Comparison of ENCODE assay signal across 1 cellular context in the genomic region with DNA sequence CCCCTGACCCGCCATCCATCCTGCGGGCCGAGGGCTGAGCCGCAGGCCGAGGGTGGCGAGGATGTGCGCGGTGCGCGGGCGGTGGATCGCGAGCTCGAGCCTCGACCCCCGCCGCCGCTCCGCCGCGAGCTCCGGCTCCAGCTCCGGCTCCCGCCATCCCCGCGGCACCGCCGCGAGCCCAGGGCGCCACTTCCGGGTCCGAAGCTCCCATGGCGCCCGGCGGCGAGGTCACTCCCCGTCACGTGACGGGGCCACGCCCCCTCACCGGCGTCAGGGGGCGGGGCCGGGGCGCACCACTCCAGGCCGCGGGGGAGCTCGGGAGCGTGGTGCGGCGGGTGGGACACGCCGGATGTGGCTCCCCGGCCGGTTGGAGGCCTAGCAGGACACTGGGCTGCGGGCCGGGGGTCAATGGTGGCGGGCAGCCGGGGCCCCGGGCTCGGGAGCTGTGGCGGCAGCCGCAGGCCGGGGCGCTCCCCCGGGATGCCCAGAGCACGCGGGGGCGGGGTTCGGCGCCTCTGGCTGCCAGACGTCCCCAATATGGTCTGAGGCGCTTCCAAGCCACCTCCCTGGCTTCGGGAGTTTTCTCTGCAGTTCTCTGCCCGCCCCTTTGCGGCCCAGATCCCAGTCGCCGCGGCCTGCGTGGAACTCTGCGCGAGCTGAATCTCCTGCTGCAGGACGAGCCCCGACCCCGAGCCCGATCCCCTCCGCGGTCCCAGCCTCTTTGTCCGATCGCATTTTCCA.
TF ChIP-seq lines count a peak whose summit lies in the region.

A gene with protein sequence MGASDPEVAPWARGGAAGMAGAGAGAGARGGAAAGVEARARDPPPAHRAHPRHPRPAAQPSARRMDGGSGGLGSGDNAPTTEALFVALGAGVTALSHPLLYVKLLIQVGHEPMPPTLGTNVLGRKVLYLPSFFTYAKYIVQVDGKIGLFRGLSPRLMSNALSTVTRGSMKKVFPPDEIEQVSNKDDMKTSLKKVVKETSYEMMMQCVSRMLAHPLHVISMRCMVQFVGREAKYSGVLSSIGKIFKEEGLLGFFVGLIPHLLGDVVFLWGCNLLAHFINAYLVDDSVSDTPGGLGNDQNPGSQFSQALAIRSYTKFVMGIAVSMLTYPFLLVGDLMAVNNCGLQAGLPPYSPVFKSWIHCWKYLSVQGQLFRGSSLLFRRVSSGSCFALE (minus strand): TSS at position 234 of the 741 bp plus-strand sequence. CDS start 23 bp downstream, at position 211.

TF ChIP-seq in HepG2, 621 proteins besides CTCF, POLR2A, EP300 and RAD21 (continued from another document and continues in another):
- TF ChIP-seq, protein P1, sequence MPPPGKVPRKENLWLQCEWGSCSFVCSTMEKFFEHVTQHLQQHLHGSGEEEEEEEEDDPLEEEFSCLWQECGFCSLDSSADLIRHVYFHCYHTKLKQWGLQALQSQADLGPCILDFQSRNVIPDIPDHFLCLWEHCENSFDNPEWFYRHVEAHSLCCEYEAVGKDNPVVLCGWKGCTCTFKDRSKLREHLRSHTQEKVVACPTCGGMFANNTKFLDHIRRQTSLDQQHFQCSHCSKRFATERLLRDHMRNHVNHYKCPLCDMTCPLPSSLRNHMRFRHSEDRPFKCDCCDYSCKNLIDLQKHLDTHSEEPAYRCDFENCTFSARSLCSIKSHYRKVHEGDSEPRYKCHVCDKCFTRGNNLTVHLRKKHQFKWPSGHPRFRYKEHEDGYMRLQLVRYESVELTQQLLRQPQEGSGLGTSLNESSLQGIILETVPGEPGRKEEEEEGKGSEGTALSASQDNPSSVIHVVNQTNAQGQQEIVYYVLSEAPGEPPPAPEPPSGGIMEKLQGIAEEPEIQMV (CRISPR knock-in tag; IDR thresholded peaks at IDR 0.05; ENCODE audit: low read depth) = peak; percentile 69; the same call in 1 of the 2 replicates
- TF ChIP-seq KLF9 (CRISPR knock-in tag; IDR thresholded peaks at IDR 0.05; ENCODE audit: low read depth) = peak; percentile 62; the same call in 1 of the 2 replicates
- TF ChIP-seq SKI (IDR thresholded peaks at IDR 0.05; ENCODE audit: partially characterized antibody) = peak; percentile 80
- TF ChIP-seq RAD51 (IDR thresholded peaks at IDR 0.05; ENCODE audit: borderline replicate concordance) = peak; percentile 89; the same call in 1 of the 2 replicates
- TF ChIP-seq ZNF772 (CRISPR knock-in tag; IDR thresholded peaks at IDR 0.05) = peak; percentile 60; the same call in 1 of the 2 replicates
- TF ChIP-seq, protein P2, sequence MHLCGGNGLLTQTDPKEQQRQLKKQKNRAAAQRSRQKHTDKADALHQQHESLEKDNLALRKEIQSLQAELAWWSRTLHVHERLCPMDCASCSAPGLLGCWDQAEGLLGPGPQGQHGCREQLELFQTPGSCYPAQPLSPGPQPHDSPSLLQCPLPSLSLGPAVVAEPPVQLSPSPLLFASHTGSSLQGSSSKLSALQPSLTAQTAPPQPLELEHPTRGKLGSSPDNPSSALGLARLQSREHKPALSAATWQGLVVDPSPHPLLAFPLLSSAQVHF (CRISPR knock-in tag; IDR thresholded peaks at IDR 0.05) = peak; percentile 69; the same call in 1 of the 2 replicates
- TF ChIP-seq NR0B2 (CRISPR knock-in tag; IDR thresholded peaks at IDR 0.05) = peak; percentile 56; the same call in 1 of the 2 replicates
- TF ChIP-seq RNF2 (conservative IDR thresholded peaks at IDR 0.05; ENCODE audit: low read depth) = peak; percentile 87
- no peak for TF ChIP-seq JARID2 (CRISPR knock-in tag; IDR thresholded peaks at IDR 0.05; ENCODE audit: insufficient replicate concordance)
- no peak for TF ChIP-seq STAG1 (CRISPR knock-in tag; IDR thresholded peaks at IDR 0.05)
- 0 out of 2 replicates have a peak, but pooled peaks have one; percentile 12 for TF ChIP-seq HMG20B (CRISPR knock-in tag; conservative IDR thresholded peaks at IDR 0.05)
- no peak for TF ChIP-seq NONO (IDR thresholded peaks at IDR 0.05)
- TF ChIP-seq NONO (CRISPR knock-in tag; conservative IDR thresholded peaks at IDR 0.05) = peak; percentile 93
- TF ChIP-seq SRF (IDR thresholded peaks at IDR 0.05; ENCODE audit: low read depth, low read length) = peak; percentile 78; the same call in 1 of the 2 replicates
- TF ChIP-seq ZNF530 (CRISPR knock-in tag; IDR thresholded peaks at IDR 0.05; ENCODE audit: low read depth) = 0 out of 2 replicates have a peak, but pooled peaks have one; percentile 67
- no peak; the same call in 1 of the 2 replicates for TF ChIP-seq ZFP90 (CRISPR knock-in tag; IDR thresholded peaks at IDR 0.05; ENCODE audit: borderline replicate concordance)
- TF ChIP-seq, protein P3, sequence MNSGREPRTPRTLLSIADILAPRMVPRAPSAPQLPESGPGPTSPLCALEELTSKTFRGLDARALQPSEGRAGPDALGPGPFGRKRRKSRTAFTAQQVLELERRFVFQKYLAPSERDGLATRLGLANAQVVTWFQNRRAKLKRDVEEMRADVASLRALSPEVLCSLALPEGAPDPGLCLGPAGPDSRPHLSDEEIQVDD (CRISPR knock-in tag; IDR thresholded peaks at IDR 0.05; ENCODE audit: borderline replicate concordance) = peak; percentile 73; the same call in 1 of the 2 replicates
- TF ChIP-seq CREB3 (CRISPR knock-in tag; IDR thresholded peaks at IDR 0.05) = no peak
- TF ChIP-seq GTF2F1 (IDR thresholded peaks at IDR 0.05; ENCODE audit: low read length) = peak; percentile 74; the same call in 1 of the 2 replicates
- no peak; the same call in none of the 2 replicates for TF ChIP-seq NFYB (CRISPR knock-in tag; IDR thresholded peaks at IDR 0.05)
- TF ChIP-seq, protein P4, sequence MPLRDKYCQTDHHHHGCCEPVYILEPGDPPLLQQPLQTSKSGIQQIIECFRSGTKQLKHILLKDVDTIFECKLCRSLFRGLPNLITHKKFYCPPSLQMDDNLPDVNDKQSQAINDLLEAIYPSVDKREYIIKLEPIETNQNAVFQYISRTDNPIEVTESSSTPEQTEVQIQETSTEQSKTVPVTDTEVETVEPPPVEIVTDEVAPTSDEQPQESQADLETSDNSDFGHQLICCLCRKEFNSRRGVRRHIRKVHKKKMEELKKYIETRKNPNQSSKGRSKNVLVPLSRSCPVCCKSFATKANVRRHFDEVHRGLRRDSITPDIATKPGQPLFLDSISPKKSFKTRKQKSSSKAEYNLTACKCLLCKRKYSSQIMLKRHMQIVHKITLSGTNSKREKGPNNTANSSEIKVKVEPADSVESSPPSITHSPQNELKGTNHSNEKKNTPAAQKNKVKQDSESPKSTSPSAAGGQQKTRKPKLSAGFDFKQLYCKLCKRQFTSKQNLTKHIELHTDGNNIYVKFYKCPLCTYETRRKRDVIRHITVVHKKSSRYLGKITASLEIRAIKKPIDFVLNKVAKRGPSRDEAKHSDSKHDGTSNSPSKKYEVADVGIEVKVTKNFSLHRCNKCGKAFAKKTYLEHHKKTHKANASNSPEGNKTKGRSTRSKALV (CRISPR knock-in tag; IDR thresholded peaks at IDR 0.05) = no peak
- no peak for TF ChIP-seq ZNF777 (CRISPR knock-in tag; IDR thresholded peaks at IDR 0.05)
- TF ChIP-seq FOXM1 (CRISPR knock-in tag; IDR thresholded peaks at IDR 0.05) = no peak
- 0 out of 2 replicates have a peak, but pooled peaks have one; percentile 44 for TF ChIP-seq ZNF570 (CRISPR knock-in tag; IDR thresholded peaks at IDR 0.05; ENCODE audit: borderline replicate concordance)
- TF ChIP-seq SMARCC2 (IDR thresholded peaks at IDR 0.05) = no peak
- TF ChIP-seq BORCS8-MEF2B (CRISPR knock-in tag; IDR thresholded peaks at IDR 0.05) = peak; percentile 91
- TF ChIP-seq ZNF589 (CRISPR knock-in tag; conservative IDR thresholded peaks at IDR 0.05) = 0 out of 2 replicates have a peak, but pooled peaks have one; percentile 79
- TF ChIP-seq MEIS1 (CRISPR knock-in tag; IDR thresholded peaks at IDR 0.05; ENCODE audit: borderline replicate concordance) = peak; percentile 85
- TF ChIP-seq CENPT (CRISPR knock-in tag; IDR thresholded peaks at IDR 0.05; ENCODE audit: low read depth) = peak; percentile 88
- TF ChIP-seq NFIB (CRISPR knock-in tag; IDR thresholded peaks at IDR 0.05; ENCODE audit: borderline replicate concordance) = no peak
- peak; percentile 47; the same call in 1 of the 2 replicates for TF ChIP-seq IKZF5 (CRISPR knock-in tag; IDR thresholded peaks at IDR 0.05)
- peak; percentile 48; the same call in 1 of the 2 replicates for TF ChIP-seq GTF3A (CRISPR knock-in tag; conservative IDR thresholded peaks at IDR 0.05)
- no peak for TF ChIP-seq BRCA1 (CRISPR knock-in tag; IDR thresholded peaks at IDR 0.05)
- peak; percentile 92 for TF ChIP-seq ZNF687 (CRISPR knock-in tag; IDR thresholded peaks at IDR 0.05)
- TF ChIP-seq ZNF607 (CRISPR knock-in tag; IDR thresholded peaks at IDR 0.05; ENCODE audit: borderline replicate concordance) = peak; percentile 81
- TF ChIP-seq DZIP1 (CRISPR knock-in tag; IDR thresholded peaks at IDR 0.05) = no peak
- peak; percentile 54; the same call in 1 of the 2 replicates for TF ChIP-seq MIER3 (CRISPR knock-in tag; IDR thresholded peaks at IDR 0.05; ENCODE audit: borderline replicate concordance)
- TF ChIP-seq ZNF160 (CRISPR knock-in tag; IDR thresholded peaks at IDR 0.05) = peak; percentile 65; the same call in 1 of the 2 replicates
- TF ChIP-seq NR2C2 (CRISPR knock-in tag; IDR thresholded peaks at IDR 0.05; ENCODE audit: borderline replicate concordance) = peak; percentile 97
